22 cellular contexts compared by ENCODE assay signal in genomic region chr20:19649041-19649440, GRCh38.
"Had no signal": no experiment of that assay in that cellular context is flagged by ENCODE, and none has a peak within 500 bp of the region (broad histone marks: within the 10 kb centered on the region; RNA-seq: fewer than 3 reads in every experiment).

No MANE protein-coding gene starts in this region.

- DNase-seq: effector CD4-positive, alpha-beta T cell; gastrocnemius medialis; heart right ventricle; hypothalamus; kidney glomerular epithelial cell; mesendoderm; naive B cell; psoas muscle; retina; spleen; stimulated activated CD4-positive, alpha-beta T cell treated with anti-CD3 and anti-CD28 coated beads, Interleukin-15, amount 100 ng/mL, for 24 hours; stimulated activated CD4-positive, alpha-beta T cell treated with anti-CD3 and anti-CD28 coated beads, Interleukin-1b, Interleukin-23, amount 100 ng/mL, for 48 hours; stimulated activated CD4-positive, alpha-beta T cell treated with anti-CD3 and anti-CD28 coated beads, Interleukin-4, amount 100 ng/mL, for 24 hours; tibial artery; upper lobe of left lung had no signal

- H3K9me3 ChIP-seq: gastrocnemius medialis, psoas muscle, tibial artery, upper lobe of left lung had no signal

- H3K4me3 ChIP-seq: coronary artery, gastrocnemius medialis, heart right ventricle, psoas muscle, spleen, tibial artery, upper lobe of left lung had no signal

- H3K9ac ChIP-seq: parathyroid adenoma had no signal

- H3K4me1 ChIP-seq: gastrocnemius medialis, heart right ventricle, parathyroid adenoma, psoas muscle, tibial artery, upper lobe of left lung had no signal

- H3K4me3 Mint-ChIP-seq: naive B cell; nephron; stimulated activated memory B cell treated with anti-CD40 and anti-IgM and Interleukin-4, amounts not matched to agents 10 μg/mL and 1 μg/mL and 100 μg/mL, for 72 hours; stimulated activated naive CD8-positive, alpha-beta T cell treated with anti-CD3 and anti-CD28 coated beads, Interleukin-15, Interleukin-2, amounts not matched to agents 100 ng/mL and 50 ng/mL, for 24 hours had no signal

- H3K36me3 ChIP-seq: gastrocnemius medialis, heart right ventricle, spleen, tibial artery, upper lobe of left lung had no signal

- H3K27ac ChIP-seq: coronary artery, gastrocnemius medialis, heart right ventricle, parathyroid adenoma, psoas muscle, spleen, tibial artery, upper lobe of left lung had no signal

- ATAC-seq: esophagus mucosa; gastrocnemius medialis; heart right ventricle; psoas muscle; sciatic nerve; stimulated activated memory B cell treated with anti-CD40 and anti-IgM and Interleukin-4, amounts not matched to agents 10 μg/mL and 1 μg/mL and 100 μg/mL, for 72 hours had no signal

- H3K27ac Mint-ChIP-seq: naive B cell; nephron; stimulated activated memory B cell treated with anti-CD40 and anti-IgM and Interleukin-4, amounts not matched to agents 10 μg/mL and 1 μg/mL and 100 μg/mL, for 72 hours; stimulated activated naive CD8-positive, alpha-beta T cell treated with anti-CD3 and anti-CD28 coated beads, Interleukin-15, Interleukin-2, amounts not matched to agents 100 ng/mL and 50 ng/mL, for 24 hours had no signal

- H3K27me3 ChIP-seq: gastrocnemius medialis, spleen, tibial artery, upper lobe of left lung had no signal

- H3K36me3 Mint-ChIP-seq: naive B cell had no signal
